In genomic region chr3:183987014-183987600, GRCh38 we compare ENCODE assay signal across 15 cellular contexts. TPM values are rescaled to one million over a fixed set of nuclear protein-coding genes. Genes with fewer than 3 reads are reported as not detected.
DNase-seq lines count a peak whose midpoint lies in the region; ATAC-seq and TF ChIP-seq lines count a peak whose summit lies in the region.
"Had no signal": no experiment of that assay in that cellular context is flagged by ENCODE, and none has a peak within 500 bp of the region (broad histone marks: within the 10 kb centered on the region; RNA-seq: fewer than 3 reads in every experiment).

No MANE protein-coding gene starts in this region.

- peaks cover 36% of the 10 kb centered on the region for H3K36me3 Mint-ChIP-seq in WTC11
- peaks cover 5% of the 10 kb centered on the region for H3K36me3 Mint-ChIP-seq in neural crest cell (ENCODE audit: low read depth)
- H3K36me3 Mint-ChIP-seq in activated naive CD8-positive, alpha-beta T cell treated with anti-CD3 and anti-CD28 coated beads for 36 hours, result peaks cover 5% of the 10 kb centered on the region

- CTCF ChIA-PET in WTC11 (lab: Charles Lee), result no interaction called here

- DNase-seq in left ventricle myocardium superior (no peak), left cardiac atrium (no peak), WTC11 (ENCODE audit: low spot score) (no peak), neural crest cell (ENCODE audit: low read depth, low spot score) (no peak), T-helper 9 cell (no peak), NCI-H526 treated with DMSO at 0.1 percent for 48 hours (lab: John Stamatoyannopoulos, UW) (no peak)
- no peak for DNase-seq in activated naive CD8-positive, alpha-beta T cell treated with anti-CD3 and anti-CD28 coated beads for 36 hours
- DNase-seq: DMS53, GM23248, NCI-H1694 treated with DMSO at 0.1 percent for 48 hours, NCI-H345, PC-9 had no signal

- H3K27ac Mint-ChIP-seq in WTC11, result peak overlapping the region; percentile 16; the same call in 1 of the 2 replicates
- peak overlapping the region; percentile 13 for H3K27ac Mint-ChIP-seq in neural crest cell (ENCODE audit: unreplicated experiment)
- H3K27ac Mint-ChIP-seq in activated naive CD8-positive, alpha-beta T cell treated with anti-CD3 and anti-CD28 coated beads for 36 hours, result no peak overlapping the region
- H3K27ac Mint-ChIP-seq: CD14-positive monocyte, IgD-negative memory B cell had no signal

- H3K4me1 Mint-ChIP-seq in WTC11 (peaks cover 29% of the 10 kb centered on the region), neural crest cell (no peaks in the 10 kb centered on the region)
- H3K4me1 Mint-ChIP-seq in activated naive CD8-positive, alpha-beta T cell treated with anti-CD3 and anti-CD28 coated beads for 36 hours, result no peaks in the 10 kb centered on the region
- H3K4me1 Mint-ChIP-seq: IgD-negative memory B cell had no signal

- H3K4me3 Mint-ChIP-seq in WTC11 (no peak overlapping the region), neural crest cell (no peak overlapping the region)
- H3K4me3 Mint-ChIP-seq in activated naive CD8-positive, alpha-beta T cell treated with anti-CD3 and anti-CD28 coated beads for 36 hours, result no peak overlapping the region
- H3K4me3 Mint-ChIP-seq: CD14-positive monocyte, IgD-negative memory B cell had no signal

- no peaks in the 10 kb centered on the region for H3K27me3 Mint-ChIP-seq in WTC11 (ENCODE audit: low read depth)
- no peaks in the 10 kb centered on the region for H3K27me3 Mint-ChIP-seq in neural crest cell (ENCODE audit: low read depth)
- no peaks in the 10 kb centered on the region for H3K27me3 Mint-ChIP-seq in activated naive CD8-positive, alpha-beta T cell treated with anti-CD3 and anti-CD28 coated beads for 36 hours
- H3K27me3 Mint-ChIP-seq: IgD-negative memory B cell had no signal

- ATAC-seq in left ventricle myocardium superior (peak; percentile 42), left cardiac atrium (no peak), WTC11 (no peak)
- no peak for ATAC-seq in activated CD4-positive, CD25-positive, alpha-beta regulatory T cell treated with anti-CD3 and anti-CD28 coated beads, Interleukin-2, amount 50 U/mL, for 24 hours

- intact Hi-C loops in left ventricle myocardium superior (cut with micrococcal nuclease) (no loop called here), left cardiac atrium (cut with DNase I) (no loop called here)

- POLR2A ChIA-PET in WTC11 (lab: Charles Lee), result no interaction called here

- TF ChIP-seq CTCF in WTC11 (IDR thresholded peaks at IDR 0.05), result no peak
- TF ChIP-seq CTCF in neural crest cell (conservative IDR thresholded peaks at IDR 0.05), result no peak

- H3K9me3 Mint-ChIP-seq in WTC11, result no peaks in the 10 kb centered on the region
- H3K9me3 Mint-ChIP-seq in neural crest cell, result no peaks in the 10 kb centered on the region
- H3K9me3 Mint-ChIP-seq in activated naive CD8-positive, alpha-beta T cell treated with anti-CD3 and anti-CD28 coated beads for 36 hours, result no peaks in the 10 kb centered on the region
- H3K9me3 Mint-ChIP-seq: CD14-positive monocyte, IgD-negative memory B cell had no signal

TF ChIP-seq in WTC11, 78 proteins besides CTCF, POLR2A, EP300 and RAD21:
- no peak for TF ChIP-seq PRDM15 (CRISPR knock-in tag; IDR thresholded peaks at IDR 0.05)
- no peak for TF ChIP-seq STAT6 (CRISPR knock-in tag; conservative IDR thresholded peaks at IDR 0.05; ENCODE audit: low read depth)
- TF ChIP-seq CREB1 (CRISPR knock-in tag; IDR thresholded peaks at IDR 0.05), result no peak
- TF ChIP-seq IRF2 (CRISPR knock-in tag; IDR thresholded peaks at IDR 0.05; ENCODE audit: borderline replicate concordance, low read depth), result no peak
- TF ChIP-seq ZNF396 (CRISPR knock-in tag; IDR thresholded peaks at IDR 0.05; ENCODE audit: borderline replicate concordance), result no peak
- no peak for TF ChIP-seq ZNF416 (CRISPR knock-in tag; IDR thresholded peaks at IDR 0.05)
- TF ChIP-seq ZNF317 (CRISPR knock-in tag; IDR thresholded peaks at IDR 0.05; ENCODE audit: borderline replicate concordance, low read depth), result no peak
- no peak for TF ChIP-seq ETV6 (CRISPR knock-in tag; IDR thresholded peaks at IDR 0.05)
- no peak for TF ChIP-seq FOXP1 (CRISPR knock-in tag; IDR thresholded peaks at IDR 0.05; ENCODE audit: borderline replicate concordance)
- no peak for TF ChIP-seq SP1 (CRISPR knock-in tag; conservative IDR thresholded peaks at IDR 0.05)
- no peak for TF ChIP-seq TP53 (CRISPR knock-in tag; IDR thresholded peaks at IDR 0.05)
- TF ChIP-seq ZNF138 (CRISPR knock-in tag; conservative IDR thresholded peaks at IDR 0.05), result no peak
- no peak for TF ChIP-seq NFATC4 (CRISPR knock-in tag; IDR thresholded peaks at IDR 0.05)
- no peak for TF ChIP-seq ZNF232 (CRISPR knock-in tag; IDR thresholded peaks at IDR 0.05)
- no peak for TF ChIP-seq SMAD3 (CRISPR knock-in tag; IDR thresholded peaks at IDR 0.05; ENCODE audit: borderline replicate concordance)
- no peak for TF ChIP-seq ZMAT4 (CRISPR knock-in tag; IDR thresholded peaks at IDR 0.05)
- TF ChIP-seq ZNF121 (CRISPR knock-in tag; IDR thresholded peaks at IDR 0.05), result no peak
- no peak for TF ChIP-seq ZNF423 (CRISPR knock-in tag; IDR thresholded peaks at IDR 0.05)
TF ChIP-seq in WTC11: peak in this region for 0.

RNA-seq across cellular contexts. Expression of gene ABCC5, which starts 30.6 kb away (rescaled TPM):
- 44.1 TPM for total RNA-seq in left ventricle myocardium superior
- 10 to 100 TPM; 40.2 to 69.2 TPM for total RNA-seq in left cardiac atrium
- 29.1 to 35.2 TPM (median 31.1 TPM) in 3 replicates for total RNA-seq in WTC11 (2021)
- 47.3 and 50.9 TPM in 2 replicates for total RNA-seq in neural crest cell
- total RNA-seq in activated naive CD8-positive, alpha-beta T cell treated with anti-CD3 and anti-CD28 coated beads for 36 hours, result 10 to 100 TPM; 13.1 to 14.1 TPM

RNA-seq across cellular contexts. Expression of gene HTR3D, which starts 44.4 kb away (rescaled TPM):
- total RNA-seq in left ventricle myocardium superior (not detected), left cardiac atrium (not detected), WTC11 (2021) (not detected in 3 replicates), neural crest cell (not detected in 2 replicates)
- not detected for total RNA-seq in activated naive CD8-positive, alpha-beta T cell treated with anti-CD3 and anti-CD28 coated beads for 36 hours
- total RNA-seq: GM23248, PC-9 had no signal
